17 cellular contexts compared by ENCODE assay signal in genomic region chr18:56721491-56721890, GRCh38.
DNase-seq lines count a peak whose midpoint lies in the region; ATAC-seq and TF ChIP-seq lines count a peak whose summit lies in the region.
"Had no signal": no experiment of that assay in that cellular context is flagged by ENCODE, and none has a peak within 500 bp of the region (broad histone marks: within the 10 kb centered on the region; RNA-seq: fewer than 3 reads in every experiment).

No MANE protein-coding gene starts in this region.

- no peak overlapping the region for H3K27ac ChIP-seq in SJCRH30

- H3K36me3 Mint-ChIP-seq in activated CD4-positive, alpha-beta T cell treated with anti-CD3 and anti-CD28 coated beads for 36 hours (ENCODE audit: low read depth) = peaks cover 33% of the 10 kb centered on the region

- POLR2A ChIA-PET in activated CD4-positive, alpha-beta T cell treated with anti-CD3 and anti-CD28 coated beads for 36 hours (lab: Charles Lee) = no interaction called here

- no peak overlapping the region for H3K4me3 Mint-ChIP-seq in activated CD4-positive, alpha-beta T cell treated with anti-CD3 and anti-CD28 coated beads for 36 hours
- H3K4me3 Mint-ChIP-seq: CD4-positive, CD25-positive, alpha-beta regulatory T cell; HFFc6 had no signal

- no peak for TF ChIP-seq CTCF in cardiac fibroblast (IDR thresholded peaks at IDR 0.05; ENCODE audit: low read depth, low read length)
- no peak for TF ChIP-seq CTCF in fibroblast of villous mesenchyme (IDR thresholded peaks at IDR 0.05; ENCODE audit: insufficient read depth, low read depth, low read length)

- no peaks in the 10 kb centered on the region for H3K27me3 Mint-ChIP-seq in activated CD4-positive, alpha-beta T cell treated with anti-CD3 and anti-CD28 coated beads for 36 hours
- H3K27me3 Mint-ChIP-seq: CD4-positive, CD25-positive, alpha-beta regulatory T cell had no signal

- intact Hi-C loops in activated CD4-positive, alpha-beta T cell treated with anti-CD3 and anti-CD28 coated beads for 36 hours (cut with DNase I, micrococcal nuclease) = no loop called here

- no peaks in the 10 kb centered on the region for H3K36me3 ChIP-seq in adipocyte (ENCODE audit: control insufficient read depth, insufficient read depth, low read length, severe bottlenecking)
- H3K36me3 ChIP-seq in SJCRH30 = no peaks in the 10 kb centered on the region
- H3K36me3 ChIP-seq: BE2C had no signal

- no peaks in the 10 kb centered on the region for H3K9me3 Mint-ChIP-seq in activated CD4-positive, alpha-beta T cell treated with anti-CD3 and anti-CD28 coated beads for 36 hours (ENCODE audit: low read depth)
- H3K9me3 Mint-ChIP-seq: CD4-positive, CD25-positive, alpha-beta regulatory T cell; HFFc6 had no signal

- H3K4me1 ChIP-seq in adipocyte (ENCODE audit: control insufficient read depth, insufficient read depth, low read length) (peaks cover 11% of the 10 kb centered on the region), SJCRH30 (no peaks in the 10 kb centered on the region)
- H3K4me1 ChIP-seq: BE2C, Caco-2 had no signal

- CTCF ChIA-PET in activated CD4-positive, alpha-beta T cell treated with anti-CD3 and anti-CD28 coated beads for 36 hours (lab: Charles Lee) = interaction anchor here (0.5 to 1.3 kb wide), 2 partner anchors 12 to 19 kb away, joined by 3 to 4 read pairs; no protein-coding TSS in a partner anchor

- H3K9ac ChIP-seq in adipocyte (ENCODE audit: low read length) = no peak overlapping the region

- peaks cover 6% of the 10 kb centered on the region for H3K4me1 Mint-ChIP-seq in activated CD4-positive, alpha-beta T cell treated with anti-CD3 and anti-CD28 coated beads for 36 hours

- DNase-seq in adipocyte (ENCODE audit: low read depth) = peak; percentile 24
- peak; percentile 16 to 18 for DNase-seq in cardiac fibroblast (ENCODE audit: low read depth in 2 of 2)
- DNase-seq in fibroblast of villous mesenchyme (ENCODE audit: low read depth) = peak; percentile 62
- DNase-seq in SK-N-DZ (ENCODE audit: low spot score) = no peak
- no peak for DNase-seq in activated CD4-positive, alpha-beta T cell treated with anti-CD3 and anti-CD28 coated beads for 36 hours
- no peak for DNase-seq in SJCRH30
- DNase-seq: ACHN; BE2C; C1 segment of cervical spinal cord; Caco-2; CD4-positive, CD25-positive, alpha-beta regulatory T cell; GOT3; H7; HFFc6; IMR-90 had no signal

- no peak for ATAC-seq in GM19023 (IDR thresholded peaks at IDR 0.05; ENCODE audit: unreplicated experiment)
- no peak for ATAC-seq in activated CD4-positive, alpha-beta T cell treated with anti-CD3 and anti-CD28 coated beads for 36 hours
- ATAC-seq: HCT116 had no signal

- H3K4me3 ChIP-seq in adipocyte (ENCODE audit: low read length) = no peak overlapping the region
- no peak overlapping the region for H3K4me3 ChIP-seq in cardiac fibroblast (replicated peaks in 1 of 2; ENCODE audit: low read depth in 2 of 2, low read length in 2 of 2)
- no peak overlapping the region for H3K4me3 ChIP-seq in fibroblast of villous mesenchyme (ENCODE audit: low read depth, low read length)
- no peak overlapping the region for H3K4me3 ChIP-seq in SJCRH30

- H3K27me3 ChIP-seq in adipocyte (replicated peaks; ENCODE audit: control insufficient read depth, insufficient read depth, low read length) (no peaks in the 10 kb centered on the region), SJCRH30 (no peaks in the 10 kb centered on the region)
- H3K27me3 ChIP-seq: BE2C had no signal

- H3K9me3 ChIP-seq in adipocyte (ENCODE audit: control insufficient read depth, low read length) = no peaks in the 10 kb centered on the region
- no peaks in the 10 kb centered on the region for H3K9me3 ChIP-seq in SJCRH30 (replicated peaks)
- H3K9me3 ChIP-seq: BE2C, Caco-2 had no signal

- H3K27ac Mint-ChIP-seq in activated CD4-positive, alpha-beta T cell treated with anti-CD3 and anti-CD28 coated beads for 36 hours = no peak overlapping the region
- H3K27ac Mint-ChIP-seq: CD4-positive, CD25-positive, alpha-beta regulatory T cell; HFFc6 had no signal

Comparison
In these comparisons a context has a peak if more than half of its experiments do, and no peak if none do; other contexts are left out.
1. DNase-seq: peak in adipocyte (single experiment), cardiac fibroblast (2 of 2) and fibroblast of villous mesenchyme (single experiment); none in SK-N-DZ (single experiment), activated CD4-positive, alpha-beta T cell treated with anti-CD3 and anti-CD28 coated beads for 36 hours (single experiment) and SJCRH30 (0 of 2).